In the genomic region with DNA sequence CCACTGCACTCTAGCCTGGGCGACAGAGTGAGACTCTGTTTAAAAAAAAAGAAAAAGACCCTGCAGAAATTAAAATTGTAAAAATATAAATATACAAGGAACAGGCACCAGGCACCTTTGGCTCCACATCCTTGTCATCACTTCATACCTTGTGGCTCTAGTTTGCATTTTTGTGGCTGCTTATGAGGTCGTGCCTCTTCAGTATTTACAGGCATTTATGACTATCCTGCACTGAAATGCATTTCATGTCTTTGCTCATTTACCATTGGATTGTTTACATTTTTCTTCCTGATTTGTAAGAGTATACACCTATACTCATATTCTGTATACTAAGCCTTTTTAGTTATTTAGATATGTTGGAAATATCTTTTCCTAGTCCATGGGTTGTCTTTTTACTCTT, we compare ENCODE assay signal across 20 cellular contexts. TPM values are rescaled to one million over a fixed set of nuclear protein-coding genes. Genes with fewer than 3 reads are reported as not detected.
DNase-seq lines count a peak whose midpoint lies in the region; FAIRE-seq and TF ChIP-seq lines count a peak whose summit lies in the region.
"Had no signal": no experiment of that assay in that cellular context is flagged by ENCODE, and none has a peak within 500 bp of the region (broad histone marks: within the 10 kb centered on the region; RNA-seq: fewer than 3 reads in every experiment).

No MANE protein-coding gene starts in this region.

- no peaks in the 10 kb centered on the region for H3K27me3 Mint-ChIP-seq in endodermal cell (ENCODE audit: insufficient read depth)
- H3K27me3 Mint-ChIP-seq: activated naive CD8-positive, alpha-beta T cell treated with anti-CD3 and anti-CD28 coated beads for 36 hours; IgD-negative memory B cell; memory B cell had no signal

- BruUV-seq in PC-9 (replicated peaks; lab: Mats Ljungman, UMichigan), result no TSS peak

- H3K79me2 ChIP-seq in PC-9 (ENCODE audit: low read depth) (peaks cover 44% of the 10 kb centered on the region), smooth muscle cell (ENCODE audit: low read depth) (peaks cover 38% of the 10 kb centered on the region)

- peak overlapping the region; percentile 50 for H3K27ac ChIP-seq in PC-9
- H3K27ac ChIP-seq in endodermal cell (ENCODE audit: low read depth, low read length), result no peak overlapping the region
- peak overlapping the region; percentile 35 for H3K27ac ChIP-seq in smooth muscle cell (ENCODE audit: low read depth)
- H3K27ac ChIP-seq: SJCRH30 had no signal

- H4K20me1 ChIP-seq in PC-9 (ENCODE audit: insufficient read depth) (no peaks in the 10 kb centered on the region), smooth muscle cell (ENCODE audit: low read depth) (peaks cover 34% of the 10 kb centered on the region)

- H3K27me3 ChIP-seq in PC-9 (ENCODE audit: insufficient read depth, low read depth) (no peaks in the 10 kb centered on the region), endodermal cell (ENCODE audit: control insufficient read depth, insufficient read depth, low read length, poor library complexity, severe bottlenecking) (no peaks in the 10 kb centered on the region), smooth muscle cell (ENCODE audit: low read depth) (no peaks in the 10 kb centered on the region)
- H3K27me3 ChIP-seq: SJCRH30 had no signal

- TF ChIP-seq CTCF in PC-9 (conservative IDR thresholded peaks at IDR 0.05), result no peak
- TF ChIP-seq CTCF in endodermal cell (conservative IDR thresholded peaks at IDR 0.05), result no peak
- TF ChIP-seq CTCF in smooth muscle cell (IDR thresholded peaks at IDR 0.05; ENCODE audit: borderline replicate concordance, insufficient read depth, poor library complexity, severe bottlenecking), result no peak

- H3K4me3 Mint-ChIP-seq in endodermal cell, result no peak overlapping the region
- H3K4me3 Mint-ChIP-seq: activated naive CD8-positive, alpha-beta T cell treated with anti-CD3 and anti-CD28 coated beads for 36 hours; CD14-positive monocyte; IgD-negative memory B cell; memory B cell; nephron progenitor cell had no signal

- DNase-seq in GM04504 (ENCODE audit: low read depth) (peak; percentile 41), PC-9 (peak; percentile 42 to 86), endodermal cell (peak; percentile 7), smooth muscle cell (lab: John Stamatoyannopoulos, UW; ENCODE audit: unreplicated experiment) (no peak), GM12891 (ENCODE audit: insufficient read length, low spot score) (no peak)
- DNase-seq in activated CD4-positive, alpha-beta T cell treated with anti-CD3 and anti-CD28 coated beads for 4 hours, result no peak
- no peak for DNase-seq in effector CD8-positive, alpha-beta T cell (lab: John Stamatoyannopoulos, UW)
- DNase-seq: activated naive CD8-positive, alpha-beta T cell treated with anti-CD3 and anti-CD28 coated beads for 36 hours; activated T-cell treated with anti-CD3 and anti-CD28 coated beads, Interleukin-2, amount 50 U/mL, for 1 hour; DMS79; glutamatergic neuron; H7; NCI-H1417; nephron progenitor cell; SJCRH30; stimulated activated CD4-positive, alpha-beta T cell treated with anti-CD3 and anti-CD28 coated beads, Interleukin-1b, Interleukin-23, amount 100 ng/mL, for 48 hours; substantia nigra had no signal

- H3F3A ChIP-seq in PC-9 (ENCODE audit: insufficient read depth, low read depth) (peaks cover 18% of the 10 kb centered on the region; the same call in 1 of the 2 replicates), smooth muscle cell (ENCODE audit: low read depth) (no peaks in the 10 kb centered on the region)

- no peaks in the 10 kb centered on the region for H3K9me2 ChIP-seq in PC-9 (ENCODE audit: insufficient read depth)

- WGBS in endodermal cell (ENCODE audit: insufficient coverage in 1 of 2, insufficient read length in 1 of 2), 2 experiments, result 93 to 100% methylated on average over 1 to 2 of the region's 2 CpGs
- WGBS in smooth muscle cell (ENCODE audit: low lambda C conversion rate), result 63% methylated on average over 2 of the region's 2 CpGs

- H3K4me1 ChIP-seq in PC-9 (replicated peaks; ENCODE audit: insufficient read depth), result peaks cover 29% of the 10 kb centered on the region
- no peaks in the 10 kb centered on the region for H3K4me1 ChIP-seq in endodermal cell (ENCODE audit: control insufficient read depth, insufficient read depth, low read length)
- no peaks in the 10 kb centered on the region for H3K4me1 ChIP-seq in smooth muscle cell (ENCODE audit: low read depth)
- H3K4me1 ChIP-seq: SJCRH30 had no signal

- H3K4me3 ChIP-seq in PC-9 (no peak overlapping the region), endodermal cell (ENCODE audit: low read length) (no peak overlapping the region), smooth muscle cell (no peak overlapping the region)
- H3K4me3 ChIP-seq: SJCRH30 had no signal

- no peak overlapping the region for H3K9ac ChIP-seq in endodermal cell (ENCODE audit: extremely low read depth, low read length, poor library complexity, severe bottlenecking)
- H3K9ac ChIP-seq in smooth muscle cell (ENCODE audit: low read depth), result no peak overlapping the region

- intact Hi-C loops in PC-9 (cut with micrococcal nuclease; ENCODE audit: unreplicated experiment), result no loop called here

- POLR2A ChIA-PET in PC-9 (lab: Charles Lee; ENCODE audit: unreplicated experiment), result no interaction called here

- peaks cover 23% of the 10 kb centered on the region for H3K4me1 Mint-ChIP-seq in endodermal cell
- H3K4me1 Mint-ChIP-seq: activated naive CD8-positive, alpha-beta T cell treated with anti-CD3 and anti-CD28 coated beads for 36 hours; CD14-positive monocyte had no signal

- H3K36me3 Mint-ChIP-seq in endodermal cell (ENCODE audit: low read depth), result peaks cover 19% of the 10 kb centered on the region
- H3K36me3 Mint-ChIP-seq: activated naive CD8-positive, alpha-beta T cell treated with anti-CD3 and anti-CD28 coated beads for 36 hours; CD14-positive monocyte had no signal

- H3K4me2 ChIP-seq in PC-9 (peak overlapping the region; percentile 30), smooth muscle cell (no peak overlapping the region)

- H3K9me3 Mint-ChIP-seq in endodermal cell, result no peaks in the 10 kb centered on the region
- H3K9me3 Mint-ChIP-seq: activated naive CD8-positive, alpha-beta T cell treated with anti-CD3 and anti-CD28 coated beads for 36 hours; CD14-positive monocyte; IgD-negative memory B cell; memory B cell; nephron progenitor cell had no signal

- TF ChIP-seq POLR2A in GM12891 (IDR thresholded peaks at IDR 0.05; ENCODE audit: low read depth, low read length), result no peak

- no peak overlapping the region for H3K27ac Mint-ChIP-seq in endodermal cell
- H3K27ac Mint-ChIP-seq: activated naive CD8-positive, alpha-beta T cell treated with anti-CD3 and anti-CD28 coated beads for 36 hours; CD14-positive monocyte; IgD-negative memory B cell; memory B cell; nephron progenitor cell had no signal

- CTCF ChIA-PET in PC-9 (lab: Charles Lee), result no interaction called here

- no peak for FAIRE-seq in GM12891 (lab: Jason Lieb, UNC)

- H2AFZ ChIP-seq in PC-9 (no peak overlapping the region), smooth muscle cell (ENCODE audit: low read depth) (no peak overlapping the region)

- H3K9me3 ChIP-seq in PC-9 (ENCODE audit: insufficient read depth, low read depth), result no peaks in the 10 kb centered on the region
- H3K9me3 ChIP-seq in endodermal cell (ENCODE audit: control insufficient read depth, low read length), result no peaks in the 10 kb centered on the region
- H3K9me3 ChIP-seq in smooth muscle cell (replicated peaks; ENCODE audit: low read depth), result no peaks in the 10 kb centered on the region
- H3K9me3 ChIP-seq: SJCRH30 had no signal

- no peaks in the 10 kb centered on the region for H3K36me3 ChIP-seq in PC-9 (ENCODE audit: low read depth)
- peaks cover 4% of the 10 kb centered on the region for H3K36me3 ChIP-seq in endodermal cell (ENCODE audit: control insufficient read depth, insufficient read depth, low read length)
- no peaks in the 10 kb centered on the region for H3K36me3 ChIP-seq in smooth muscle cell (ENCODE audit: low read depth)
- H3K36me3 ChIP-seq: SJCRH30 had no signal

TF ChIP-seq in GM12891, 5 proteins besides CTCF, POLR2A, EP300 and RAD21:
- TF ChIP-seq POLR2AphosphoS5 (IDR thresholded peaks at IDR 0.05; ENCODE audit: low read depth, low read length) (no peak), SPI1 (IDR thresholded peaks at IDR 0.05; ENCODE audit: low read depth, low read length) (no peak), POU2F2 (IDR thresholded peaks at IDR 0.05; ENCODE audit: low read depth, low read length) (no peak)

RNA-seq across cellular contexts. Expression of a gene that starts 20.1 kb away (rescaled TPM):
- 41.1 and 41.3 TPM in 2 replicates for total RNA-seq in PC-9 (2021)
- 100 to 1,000 TPM in 1 of 2 donors, 10 to 100 TPM in 1; 56.0 to 101 TPM for total RNA-seq in endodermal cell
- 24.8 TPM for polyA plus RNA-seq in endodermal cell (2013, experiment 1 of 2)
- 21.9 TPM for polyA plus RNA-seq in endodermal cell (2013, experiment 2 of 2)
- 11.5 and 13.0 TPM in 2 replicates for total RNA-seq in smooth muscle cell
- 6.5 TPM in 2 replicates for polyA plus RNA-seq in smooth muscle cell
- polyA plus RNA-seq in GM12891 (2012; ENCODE audit: low read depth, missing spikeins), result 9.1 TPM

Comparison
In these comparisons a context has a peak if more than half of its experiments do, and no peak if none do; other contexts are left out.
1. DNase-seq: peak in GM04504 (single experiment), PC-9 (2 of 2) and endodermal cell (single experiment); none in smooth muscle cell (single experiment), GM12891 (single experiment), activated CD4-positive, alpha-beta T cell treated with anti-CD3 and anti-CD28 coated beads for 4 hours (0 of 2) and effector CD8-positive, alpha-beta T cell (single experiment).